Comparison of ENCODE assay signal across 1 cellular context in the genomic region with DNA sequence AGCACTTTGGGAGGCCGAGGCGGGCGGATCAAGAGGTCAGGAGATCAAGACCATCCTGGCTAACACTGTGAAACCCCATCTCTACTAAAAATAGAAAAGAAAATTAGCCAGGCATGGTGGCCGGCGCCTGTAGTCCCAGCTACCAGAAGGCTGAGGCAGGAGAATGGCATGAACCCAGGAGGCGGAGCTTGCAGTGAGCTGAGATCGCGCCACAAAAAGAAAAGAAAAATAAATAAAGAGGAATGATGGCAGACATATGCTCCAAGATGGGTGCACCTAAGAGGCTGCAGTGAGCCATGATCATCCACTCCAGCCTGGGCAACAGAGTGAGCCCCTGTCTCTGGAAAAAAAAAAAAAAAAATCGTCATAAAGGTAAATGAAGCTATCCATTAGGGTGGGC. TPM values are rescaled to one million over a fixed set of nuclear protein-coding genes. Genes with fewer than 3 reads are reported as not detected.
"Had no signal": no experiment of that assay in that cellular context is flagged by ENCODE, and none has a peak within 500 bp of the region (broad histone marks: within the 10 kb centered on the region; RNA-seq: fewer than 3 reads in every experiment).

No MANE protein-coding gene starts in this region.

RNA-seq across cellular contexts. Expression of a gene that starts 56.7 kb away (rescaled TPM):
- total RNA-seq: mammary epithelial cell had no signal
- polyA plus RNA-seq: mammary epithelial cell had no signal
